ENCODE assay signal across 9 cellular contexts in genomic region chrX:154341399-154342298, GRCh38. TPM values are rescaled to one million over a fixed set of nuclear protein-coding genes. Genes with fewer than 3 reads are reported as not detected.
DNase-seq lines count a peak whose midpoint lies in the region; ATAC-seq and TF ChIP-seq lines count a peak whose summit lies in the region.
"Not testable (repeated sequence)": the region's sequence is repeated elsewhere in the genome, so short reads cannot be mapped to it uniquely, and the experiment has no call there.
"Had no signal": no experiment of that assay in that cellular context is flagged by ENCODE, and none has a peak within 500 bp of the region (broad histone marks: within the 10 kb centered on the region; RNA-seq: fewer than 3 reads in every experiment).

No MANE protein-coding gene starts in this region.

- not testable (repeated sequence) for H3K27me3 Mint-ChIP-seq in natural killer cell (ENCODE audit: low read depth in 2 of 2)

- H3K9ac ChIP-seq in DND-41 (ENCODE audit: low read depth, low read length) = not testable (repeated sequence)

- H3K4me1 ChIP-seq in DND-41 (ENCODE audit: insufficient read depth, low read length); body of pancreas: not testable (repeated sequence)

- not testable (repeated sequence) for H3K36me3 Mint-ChIP-seq in natural killer cell

- ATAC-seq in DND-41 (ENCODE audit: insufficient read depth, low read depth) (peak; percentile 89), GM19463 (IDR thresholded peaks at IDR 0.05; ENCODE audit: unreplicated experiment) (peak; percentile 68), HG02852 (IDR thresholded peaks at IDR 0.05; ENCODE audit: unreplicated experiment) (peak; percentile 65), HG03520 (IDR thresholded peaks at IDR 0.05; ENCODE audit: unreplicated experiment) (peak; percentile 69), body of pancreas (peak; percentile 93), natural killer cell (peak; percentile 61 to 82 (median 66))

- not testable (repeated sequence) for H3K9me3 ChIP-seq in DND-41 (ENCODE audit: insufficient read depth, low read length, severe bottlenecking); body of pancreas

- peak overlapping the region; percentile 49; the same call in 1 of the 2 replicates for H2AFZ ChIP-seq in DND-41 (ENCODE audit: low read depth, low read length)

- H3K79me2 ChIP-seq in DND-41 (ENCODE audit: insufficient read depth, low read length) = not testable (repeated sequence)

- not testable (repeated sequence) for H3K27me3 ChIP-seq in DND-41 (ENCODE audit: insufficient read depth, low read length, poor library complexity); body of pancreas

- no CpG with 5 or more reads among the region's 115 CpGs for WGBS in body of pancreas, 2 donors

- H3K4me3 Mint-ChIP-seq in natural killer cell = not testable (repeated sequence)

- H3K4me1 Mint-ChIP-seq in natural killer cell = not testable (repeated sequence)

- H3K27ac Mint-ChIP-seq in natural killer cell = not testable (repeated sequence)

- intact Hi-C loops in body of pancreas (cut with DNase I) = not testable (repeated sequence)
- intact Hi-C loops in natural killer cell (cut with micrococcal nuclease) = loop anchor here (10.0 kb wide), 1 partner anchor 53 kb away; the partner anchor contains the start of gene RPL10

- H3K9me3 Mint-ChIP-seq in natural killer cell = not testable (repeated sequence)

- H3K4me3 ChIP-seq in DND-41 (ENCODE audit: low read depth in 1 of 2, low read length in 2 of 2) = peak overlapping the region in 1 of 2 experiments; percentile 42; a peak in 1 of 4 replicates
- H3K4me3 ChIP-seq in body of pancreas = not testable (repeated sequence)

- not testable (repeated sequence) for TF ChIP-seq POLR2A in body of pancreas (IDR thresholded peaks at IDR 0.05)

- not testable (repeated sequence) for H4K20me1 ChIP-seq in DND-41 (ENCODE audit: insufficient read depth, low read length)

- DNase-seq in DND-41, body of pancreas, natural killer cell: not testable (repeated sequence)

- not testable (repeated sequence) for TF ChIP-seq CTCF in DND-41 (IDR thresholded peaks at IDR 0.05; ENCODE audit: borderline replicate concordance, extremely low read depth, low read length, poor library complexity, severe bottlenecking); body of pancreas (IDR thresholded peaks at IDR 0.05); natural killer cell (IDR thresholded peaks at IDR 0.05)

- peak overlapping the region; percentile 39; the same call in 1 of the 2 replicates for H3K4me2 ChIP-seq in DND-41 (ENCODE audit: insufficient read depth, low read length)

- not testable (repeated sequence) for H3K36me3 ChIP-seq in DND-41 (ENCODE audit: insufficient read depth, low read length); body of pancreas (replicated peaks in 1 of 2; ENCODE audit: insufficient read depth in 1 of 2, low read depth in 2 of 2)

- not testable (repeated sequence) for H3K27ac ChIP-seq in DND-41 (ENCODE audit: low read length); body of pancreas

RNA-seq across cellular contexts. Expression of gene FLNA, which starts 32.8 kb away (rescaled TPM):
- total RNA-seq in body of pancreas (100 to 1,000 TPM; 230 to 308 TPM), natural killer cell (1,000 to 10,000 TPM; 2,872 to 3,483 (median 2,927) TPM)

RNA-seq across cellular contexts. Expression of gene EMD, which starts 37.4 kb away (rescaled TPM):
- total RNA-seq in body of pancreas = 10 to 100 TPM; 23.6 to 28.3 TPM
- 100 to 1,000 TPM; 141 to 175 (median 152) TPM for total RNA-seq in natural killer cell

RNA-seq across cellular contexts. Expression of gene TKTL1, which starts 46.1 kb away (rescaled TPM):
- total RNA-seq in body of pancreas (not detected), natural killer cell (10 to 100 TPM; 17.1 to 42.8 (median 28.8) TPM)
- total RNA-seq: fibroblast of lung, stomach had no signal

RNA-seq across cellular contexts. Expression of gene TEX28, which starts 46.7 kb away (rescaled TPM):
- total RNA-seq in body of pancreas = not detected
- total RNA-seq in natural killer cell = under 1 TPM in 1 of 3 donors, not detected in 2; 0.61 TPM
- total RNA-seq: Daoy, fibroblast of lung, stomach had no signal

RNA-seq across cellular contexts. Expression of gene RPL10, which starts 56.5 kb away (rescaled TPM):
- 1,000 to 10,000 TPM; 1,426 to 2,757 TPM for total RNA-seq in body of pancreas
- total RNA-seq in natural killer cell = 1,000 to 10,000 TPM; 2,249 to 2,456 (median 2,324) TPM

Comparison
In these comparisons a context has a peak if more than half of its experiments do, and no peak if none do; other contexts are left out.
1. RNA of gene FLNA, which starts 32.8 kb away (total RNA-seq): 2,872 to 3,483 TPM in natural killer cell; 230 to 308 TPM in body of pancreas; every median in the first group is over 4 times any median in the second.
2. RNA of gene EMD, which starts 37.4 kb away (total RNA-seq): 141 to 175 TPM in natural killer cell; 23.6 to 28.3 TPM in body of pancreas; every median in the first group is over 4 times any median in the second.
3. RNA of gene TKTL1, which starts 46.1 kb away (total RNA-seq): 17.1 to 42.8 TPM in natural killer cell; not detected in body of pancreas; every median in the first group is over 10 times any median in the second.
4. Peak in every context shown above with its lines, with median percentiles within 50 percentile points of each other: ATAC-seq.